Comparison of ENCODE assay signal across 18 cellular contexts in genomic region chr16:85251225-85251760, GRCh38.
DNase-seq lines count a peak whose midpoint lies in the region; ATAC-seq, FAIRE-seq and TF ChIP-seq lines count a peak whose summit lies in the region.
"Had no signal": no experiment of that assay in that cellular context is flagged by ENCODE, and none has a peak within 500 bp of the region (broad histone marks: within the 10 kb centered on the region; RNA-seq: fewer than 3 reads in every experiment).

No MANE protein-coding gene starts in this region.

- no peak overlapping the region for H3K14ac ChIP-seq in H1 (ENCODE audit: insufficient read length)
- H3K14ac ChIP-seq in neuronal stem cell (ENCODE audit: low read length), result no peak overlapping the region

- no peak for TF ChIP-seq POLR2A in H1 (IDR thresholded peaks at IDR 0.05; ENCODE audit: control extremely low read depth in 1 of 2, low read depth in 2 of 2, low read length in 2 of 2)

- H2BK120ac ChIP-seq in H1 (replicated peaks; ENCODE audit: low read depth, low read length) (no peak overlapping the region), neuronal stem cell (ENCODE audit: low read depth, low read length) (peak overlapping the region; percentile 65)

- no peak overlapping the region for H2BK20ac ChIP-seq in H1 (ENCODE audit: low read length)

- H4K5ac ChIP-seq in H1 (ENCODE audit: insufficient read length, low read depth, low read length), result no peak overlapping the region

- peak; percentile 58 for DNase-seq in DMS 273 (lab: John Stamatoyannopoulos, UW; ENCODE audit: unreplicated experiment)
- no peak for DNase-seq in DMS 273 treated with DMSO at 0.1 percent for 48 hours (lab: John Stamatoyannopoulos, UW)
- no peak for DNase-seq in H1 (ENCODE audit: low read depth in 1 of 2, low spot score in 2 of 2)
- DNase-seq in neuronal stem cell (ENCODE audit: low spot score), result no peak
- DNase-seq in iPS-NIHi11 (ENCODE audit: low spot score), result no peak
- DNase-seq in putamen (ENCODE audit: low spot score), result no peak
- DNase-seq: Calu3; CD4-positive, alpha-beta T cell; DMS153; DMS79 treated with DMSO at 0.1 percent for 48 hours; EL; H9; HFFc6 had no signal

- no peak overlapping the region for H3K4ac ChIP-seq in H1 (replicated peaks; ENCODE audit: insufficient read length, low read depth, low read length)
- no peak overlapping the region for H3K4ac ChIP-seq in neuronal stem cell (ENCODE audit: low read length)

- H2BK15ac ChIP-seq in H1 (ENCODE audit: low read length) (peak overlapping the region; percentile 81; the same call in 1 of the 2 replicates), neuronal stem cell (ENCODE audit: low read length) (peak overlapping the region; percentile 75)

- H3K23ac ChIP-seq in H1 (ENCODE audit: insufficient read length) (no peak overlapping the region), neuronal stem cell (ENCODE audit: low read depth, low read length, poor library complexity) (no peak overlapping the region)

- CTCF ChIA-PET in H1 (lab: Charles Lee; ENCODE audit: partially characterized antibody), result interaction anchor here (0.9 to 17.5 kb wide), 20 partner anchors 12 to 330 kb away, joined by 3 to 371 read pairs (median 16); no protein-coding TSS in a partner anchor

- 86% methylated on average over 19 of the region's 21 CpGs; no CpG with 5 or more reads in 1 of the 2 experiments for WGBS in H1 (ENCODE audit: extremely low coverage in 1 of 2, insufficient coverage in 1 of 2, insufficient read length in 1 of 2, insufficient replicate concordance in 2 of 2, low coverage in 1 of 2, low lambda C conversion rate in 2 of 2, missing lambda C conversion rate in 1 of 2), 2 experiments
- no CpG with 5 or more reads among the region's 21 CpGs for WGBS in neuronal stem cell (ENCODE audit: extremely low coverage in 2 of 2, insufficient read length in 2 of 2, insufficient replicate concordance in 1 of 2), 2 donors

- peaks cover 0 to 16% (median 2%) of the 10 kb centered on the region in 4 experiments; a peak in 5 of 7 replicates for H3K4me1 ChIP-seq in H1 (replicated peaks in 1 of 4; ENCODE audit: control insufficient read depth in 3 of 4, insufficient read depth in 4 of 4, low read length in 3 of 4)
- H3K4me1 ChIP-seq in neuronal stem cell (ENCODE audit: control insufficient read depth in 2 of 2, insufficient read depth in 1 of 2, low read depth in 1 of 2, low read length in 2 of 2), result peaks cover 8 to 22% of the 10 kb centered on the region in 2 donors

- no peak for TF ChIP-seq RAD21 in H1 (IDR thresholded peaks at IDR 0.05 in 1 of 2, conservative IDR thresholded peaks at IDR 0.05 in 1 of 2; ENCODE audit: low read depth in 2 of 2, low read length in 2 of 2)

- no peak overlapping the region for H2BK12ac ChIP-seq in H1 (ENCODE audit: low read depth, low read length)
- H2BK12ac ChIP-seq in neuronal stem cell (ENCODE audit: low read length), result peak overlapping the region; percentile 67

- H3K79me2 ChIP-seq in H1 (ENCODE audit: control insufficient read depth in 1 of 2, insufficient read depth in 2 of 2, low read length in 2 of 2), result no peaks in the 10 kb centered on the region; a peak in 1 of 4 replicates

- no peak for FAIRE-seq in H1 (lab: Jason Lieb, UNC)
- FAIRE-seq: G401.6 had no signal

- no peaks in the 10 kb centered on the region for H3K27me3 ChIP-seq in H1 (replicated peaks in 1 of 4; ENCODE audit: control insufficient read depth in 3 of 4, extremely low read depth in 1 of 4, insufficient read depth in 3 of 4, low read length in 3 of 4)
- no peaks in the 10 kb centered on the region for H3K27me3 ChIP-seq in neuronal stem cell (ENCODE audit: control insufficient read depth in 3 of 3, insufficient read depth in 3 of 3, low read depth in 1 of 3, low read length in 3 of 3)

- H2AK5ac ChIP-seq in H1 (ENCODE audit: low read depth, low read length) (no peak overlapping the region), neuronal stem cell (ENCODE audit: low read depth, low read length) (peak overlapping the region; percentile 20)

- no peaks in the 10 kb centered on the region; the same call in 1 of the 2 replicates for H3K23me2 ChIP-seq in H1 (ENCODE audit: low read depth, low read length)

- H2BK5ac ChIP-seq in H1 (ENCODE audit: low read depth, low read length), result no peak overlapping the region
- peak overlapping the region; percentile 17 for H2BK5ac ChIP-seq in neuronal stem cell (ENCODE audit: low read length)

- H4K20me1 ChIP-seq in H1 (replicated peaks in 1 of 2; ENCODE audit: control insufficient read depth in 1 of 2, insufficient read depth in 2 of 2, low read length in 2 of 2), result peaks cover 9 to 20% of the 10 kb centered on the region in 2 experiments

- H3K36me3 ChIP-seq in H1 (ENCODE audit: control insufficient read depth in 2 of 4, insufficient read depth in 4 of 4, low read length in 3 of 4) (no peaks in the 10 kb centered on the region), neuronal stem cell (replicated peaks in 1 of 2; ENCODE audit: control insufficient read depth in 2 of 2, insufficient read depth in 2 of 2, low read length in 2 of 2) (no peaks in the 10 kb centered on the region)

- no peak overlapping the region for H3K18ac ChIP-seq in H1 (ENCODE audit: extremely low read depth, low read length)
- peak overlapping the region; percentile 22 for H3K18ac ChIP-seq in neuronal stem cell (ENCODE audit: low read length)

- POLR2A ChIA-PET in H1 (lab: Charles Lee; ENCODE audit: partially characterized antibody), result interaction anchor here (0.9 kb wide), 1 partner anchor 10 kb away, joined by 6 read pairs; no protein-coding TSS in a partner anchor

- H4K8ac ChIP-seq in H1 (ENCODE audit: extremely low read depth, insufficient read depth, low read length) (no peak overlapping the region), neuronal stem cell (ENCODE audit: low read depth, low read length) (no peak overlapping the region)

- H3K9ac ChIP-seq in H1 (replicated peaks in 1 of 4; ENCODE audit: extremely low read depth in 1 of 4, low read depth in 3 of 4, low read length in 3 of 4) (no peak overlapping the region), neuronal stem cell (ENCODE audit: low read depth, low read length, poor library complexity) (no peak overlapping the region)
- H3K9ac ChIP-seq: KMS-11 had no signal

- no peak for TF ChIP-seq EP300 in H1 (IDR thresholded peaks at IDR 0.05; ENCODE audit: borderline replicate concordance in 1 of 2, low read depth in 2 of 2, low read length in 2 of 2)

- H3K79me1 ChIP-seq in H1 (ENCODE audit: low read depth, low read length) (peaks cover 7% of the 10 kb centered on the region), neuronal stem cell (ENCODE audit: low read depth, low read length) (peaks cover 1% of the 10 kb centered on the region)

- TF ChIP-seq CTCF in H1 (IDR thresholded peaks at IDR 0.05; ENCODE audit: control extremely low read depth in 1 of 3, insufficient read depth in 1 of 3, low read depth in 1 of 3, low read length in 3 of 3), result no peak

- H3K27ac ChIP-seq in H1 (ENCODE audit: low read depth, low read length), result no peak overlapping the region
- H3K27ac ChIP-seq in neuronal stem cell (replicated peaks; ENCODE audit: low read length), result no peak overlapping the region
- H3K27ac ChIP-seq: 22Rv1, KMS-11 had no signal

- H4K91ac ChIP-seq in H1 (replicated peaks; ENCODE audit: insufficient read length, low read length) (peak overlapping the region; percentile 25), neuronal stem cell (ENCODE audit: low read depth, low read length, poor library complexity) (no peak overlapping the region)

- H3K4me2 ChIP-seq in H1 (ENCODE audit: insufficient read depth in 1 of 2, low read depth in 2 of 2, low read length in 2 of 2) (no peak overlapping the region), neuronal stem cell (ENCODE audit: insufficient read depth, low read length, poor library complexity, severe bottlenecking) (no peak overlapping the region)
- H3K4me2 ChIP-seq: GM23338, KMS-11 had no signal

- H3K9me3 ChIP-seq in H1 (ENCODE audit: insufficient read depth in 2 of 2, low read depth in 1 of 2, low read length in 1 of 2) (no peaks in the 10 kb centered on the region), neuronal stem cell (replicated peaks in 1 of 2; ENCODE audit: control insufficient read depth in 2 of 2, insufficient read depth in 1 of 2, low read depth in 1 of 2, low read length in 2 of 2) (no peaks in the 10 kb centered on the region)

- H2AFZ ChIP-seq in H1 (ENCODE audit: low read length) (no peak overlapping the region), neuronal stem cell (ENCODE audit: low read length) (no peak overlapping the region)
- H2AFZ ChIP-seq: GM23338 had no signal

- ATAC-seq in HG02678 (IDR thresholded peaks at IDR 0.05; ENCODE audit: unreplicated experiment), result no peak
- ATAC-seq: GM23338 had no signal

- no peak overlapping the region for H3K4me3 ChIP-seq in H1 (ENCODE audit: extremely low read depth in 1 of 4, insufficient read depth in 2 of 4, low read depth in 3 of 4, low read length in 4 of 4)
- H3K4me3 ChIP-seq in neuronal stem cell (ENCODE audit: low read length in 2 of 2), result no peak overlapping the region
- H3K4me3 ChIP-seq: GM23338 had no signal

- H3K56ac ChIP-seq in H1 (replicated peaks; ENCODE audit: insufficient read length, low read depth, low read length), result no peak overlapping the region

TF ChIP-seq in H1, 55 proteins besides CTCF, POLR2A, EP300 and RAD21:
- TF ChIP-seq JUND (IDR thresholded peaks at IDR 0.05; ENCODE audit: low read length) (no peak), KDM4A (IDR thresholded peaks at IDR 0.05; ENCODE audit: low read depth, low read length, severe bottlenecking) (no peak), YY1 (IDR thresholded peaks at IDR 0.05; ENCODE audit: low read depth, low read length) (no peak), KDM1A (IDR thresholded peaks at IDR 0.05; ENCODE audit: borderline replicate concordance, low read length) (no peak), HDAC6 (IDR thresholded peaks at IDR 0.05; ENCODE audit: low read depth, low read length) (no peak), BRCA1 (IDR thresholded peaks at IDR 0.05; ENCODE audit: low read depth, low read length) (no peak), ASH2L (IDR thresholded peaks at IDR 0.05; ENCODE audit: low read length) (no peak), CHD2 (IDR thresholded peaks at IDR 0.05; ENCODE audit: low read length) (no peak), EZH2 (IDR thresholded peaks at IDR 0.05; ENCODE audit: low read depth, low read length, severe bottlenecking) (no peak), ATF3 (IDR thresholded peaks at IDR 0.05; ENCODE audit: insufficient read depth, low read depth, low read length) (no peak), RXRA (IDR thresholded peaks at IDR 0.05; ENCODE audit: insufficient read depth, low read depth, low read length) (no peak)
TF ChIP-seq in H1: peak in this region for 0.
